Comparison of ENCODE assay signal across 1 cellular context in genomic region chr14:34023824-34024767, GRCh38.
TF ChIP-seq lines count a peak whose summit lies in the region.

No MANE protein-coding gene starts in this region.

TF ChIP-seq in HepG2, 621 proteins besides CTCF, POLR2A, EP300 and RAD21 (continued from another document and continues in another):
- peak; percentile 68; the same call in 1 of the 2 replicates for TF ChIP-seq MLXIP (CRISPR knock-in tag; IDR thresholded peaks at IDR 0.05; ENCODE audit: borderline replicate concordance)
- no peak for TF ChIP-seq TCF12 (IDR thresholded peaks at IDR 0.05)
- TF ChIP-seq TCF12 (CRISPR knock-in tag; IDR thresholded peaks at IDR 0.05), result no peak
- TF ChIP-seq CSRNP2 (CRISPR knock-in tag; conservative IDR thresholded peaks at IDR 0.05; ENCODE audit: low read depth), result no peak
- peak; percentile 31 for TF ChIP-seq ZNF24 (IDR thresholded peaks at IDR 0.05)
- TF ChIP-seq HHEX (CRISPR knock-in tag; IDR thresholded peaks at IDR 0.05), result peak; percentile 80
- peak; percentile 70; the same call in 1 of the 2 replicates for TF ChIP-seq KLF6 (CRISPR knock-in tag; IDR thresholded peaks at IDR 0.05)
- TF ChIP-seq ZNF263 (CRISPR knock-in tag; IDR thresholded peaks at IDR 0.05), result no peak
- TF ChIP-seq ZNF574 (CRISPR knock-in tag; IDR thresholded peaks at IDR 0.05), result peak; percentile 74; the same call in 1 of the 2 replicates
- peak; percentile 89 for TF ChIP-seq RXRB (CRISPR knock-in tag; IDR thresholded peaks at IDR 0.05; ENCODE audit: borderline replicate concordance)
- peak; percentile 31; the same call in 1 of the 2 replicates for TF ChIP-seq KDM5A (IDR thresholded peaks at IDR 0.05; ENCODE audit: borderline replicate concordance, low read length)
- TF ChIP-seq ZUFSP (CRISPR knock-in tag; IDR thresholded peaks at IDR 0.05; ENCODE audit: borderline replicate concordance), result no peak
- TF ChIP-seq HDAC1 (CRISPR knock-in tag; IDR thresholded peaks at IDR 0.05), result peak; percentile 88
- no peak for TF ChIP-seq RARG (CRISPR knock-in tag; IDR thresholded peaks at IDR 0.05; ENCODE audit: low read depth)
- peak; percentile 39; the same call in 1 of the 2 replicates for TF ChIP-seq ARID3A (IDR thresholded peaks at IDR 0.05; ENCODE audit: low read depth, low read length)
- TF ChIP-seq ZNF446 (CRISPR knock-in tag; IDR thresholded peaks at IDR 0.05), result no peak
- no peak; the same call in 1 of the 2 replicates for TF ChIP-seq ZNF629 (CRISPR knock-in tag; conservative IDR thresholded peaks at IDR 0.05)
- TF ChIP-seq RBFOX2 (IDR thresholded peaks at IDR 0.05; ENCODE audit: low read depth, low read length), result peak; percentile 72
- TF ChIP-seq ARID2 (CRISPR knock-in tag; IDR thresholded peaks at IDR 0.05; ENCODE audit: borderline replicate concordance), result peak; percentile 92
- 0 out of 2 replicates have a peak, but pooled peaks have one; percentile 25 for TF ChIP-seq ZNF670 (CRISPR knock-in tag; IDR thresholded peaks at IDR 0.05; ENCODE audit: borderline replicate concordance)
- TF ChIP-seq MEIS2 (CRISPR knock-in tag; IDR thresholded peaks at IDR 0.05), result peak; percentile 87
- TF ChIP-seq ZFYVE20 (CRISPR knock-in tag; IDR thresholded peaks at IDR 0.05; ENCODE audit: borderline replicate concordance, low read depth), result no peak
- TF ChIP-seq ZNF616 (CRISPR knock-in tag; IDR thresholded peaks at IDR 0.05; ENCODE audit: low read depth), result no peak
- TF ChIP-seq HMGXB3 (CRISPR knock-in tag; IDR thresholded peaks at IDR 0.05; ENCODE audit: borderline replicate concordance), result peak; percentile 81
- peak; percentile 95 for TF ChIP-seq FOXO1 (CRISPR knock-in tag; IDR thresholded peaks at IDR 0.05)
- TF ChIP-seq GPN1 (CRISPR knock-in tag; IDR thresholded peaks at IDR 0.05; ENCODE audit: borderline replicate concordance), result no peak
- peak; percentile 95; the same call in 1 of the 2 replicates for TF ChIP-seq SNAPC2 (CRISPR knock-in tag; IDR thresholded peaks at IDR 0.05)
- peak; percentile 96 for TF ChIP-seq ZNF710 (CRISPR knock-in tag; IDR thresholded peaks at IDR 0.05; ENCODE audit: borderline replicate concordance)
- TF ChIP-seq ATF3 (CRISPR knock-in tag; IDR thresholded peaks at IDR 0.05), result peak; percentile 75; the same call in 1 of the 2 replicates
- TF ChIP-seq ZNF136 (CRISPR knock-in tag; IDR thresholded peaks at IDR 0.05; ENCODE audit: low read depth), result peak; percentile 98
- TF ChIP-seq U2AF2 (IDR thresholded peaks at IDR 0.05; ENCODE audit: low read depth, low read length), result no peak
- TF ChIP-seq ZNF20 (CRISPR knock-in tag; IDR thresholded peaks at IDR 0.05), result no peak
- peak; percentile 84 for TF ChIP-seq HNF1B (CRISPR knock-in tag; IDR thresholded peaks at IDR 0.05)
- peak; percentile 96; the same call in 1 of the 2 replicates for TF ChIP-seq HOMEZ (CRISPR knock-in tag; IDR thresholded peaks at IDR 0.05; ENCODE audit: low read depth)
- no peak for TF ChIP-seq TOE1 (CRISPR knock-in tag; IDR thresholded peaks at IDR 0.05)
- TF ChIP-seq CREB1 (IDR thresholded peaks at IDR 0.05), result no peak
- no peak; the same call in 1 of the 2 replicates for TF ChIP-seq CREB1 (CRISPR knock-in tag; IDR thresholded peaks at IDR 0.05)
- peak; percentile 92 for TF ChIP-seq ZNF644 (CRISPR knock-in tag; IDR thresholded peaks at IDR 0.05; ENCODE audit: low read depth)
- no peak for TF ChIP-seq ZNF570 (CRISPR knock-in tag; IDR thresholded peaks at IDR 0.05; ENCODE audit: borderline replicate concordance)
- no peak for TF ChIP-seq SCMH1 (CRISPR knock-in tag; IDR thresholded peaks at IDR 0.05; ENCODE audit: borderline replicate concordance)
